22 cellular contexts compared by ENCODE assay signal in the genomic region with DNA sequence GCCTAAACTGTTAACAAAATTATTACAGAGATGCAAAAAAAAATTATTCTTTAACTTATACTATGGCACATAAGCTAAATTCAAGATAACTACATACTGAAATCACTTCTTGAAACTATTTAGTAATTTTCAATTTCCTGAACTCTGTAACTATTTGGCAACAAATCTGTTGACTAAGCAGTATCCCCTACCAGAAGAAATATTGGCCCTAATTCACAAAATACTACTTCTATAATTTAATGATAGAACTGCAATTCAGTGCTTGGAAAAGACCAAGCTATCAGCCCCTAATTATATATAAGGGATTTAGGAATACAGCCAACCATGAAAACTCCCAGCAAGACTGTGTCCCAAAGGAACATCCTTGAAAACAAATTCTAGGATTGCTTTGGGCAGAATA.
A peak's percentile ranks its signal among the peaks of the same experiment; 100 is the strongest.
DNase-seq lines count a peak whose midpoint lies in the region; ATAC-seq, FAIRE-seq and TF ChIP-seq lines count a peak whose summit lies in the region.
"Had no signal": no experiment of that assay in that cellular context is flagged by ENCODE, and none has a peak within 500 bp of the region (broad histone marks: within the 10 kb centered on the region; RNA-seq: fewer than 3 reads in every experiment).

No MANE protein-coding gene starts in this region.

- POLR2A ChIA-PET in IMR-90 (lab: Charles Lee; ENCODE audit: unreplicated experiment), result no interaction called here
- POLR2A ChIA-PET in K562 (lab: Yijun Ruan, JAX), result no interaction called here

- H3K14ac ChIP-seq in IMR-90 (replicated peaks; ENCODE audit: low read depth, low read length) (no peak overlapping the region), mesenchymal stem cell (ENCODE audit: low read length in 2 of 2) (no peak overlapping the region)

- no peak for TF ChIP-seq CTCF in IMR-90 (conservative IDR thresholded peaks at IDR 0.05; ENCODE audit: low read depth, low read length)
- TF ChIP-seq CTCF in K562 (IDR thresholded peaks at IDR 0.05 in 2 of 3, conservative IDR thresholded peaks at IDR 0.05 in 1 of 3; ENCODE audit: insufficient read depth in 2 of 3, low read depth in 1 of 3, low read length in 3 of 3), result no peak
- TF ChIP-seq CTCF in ovary (IDR thresholded peaks at IDR 0.05), result no peak
- TF ChIP-seq CTCF in mammary epithelial cell (conservative IDR thresholded peaks at IDR 0.05 in 1 of 2, IDR thresholded peaks at IDR 0.05 in 1 of 2; ENCODE audit: extremely low read depth in 1 of 2, insufficient read depth in 1 of 2, low read depth in 1 of 2, low read length in 2 of 2), result no peak

- no peak overlapping the region for H3K56ac ChIP-seq in IMR-90 (ENCODE audit: extremely low read depth, insufficient read depth, low read length)

- H3K23ac ChIP-seq in IMR-90 (ENCODE audit: low read depth, low read length), result no peak overlapping the region
- no peak overlapping the region for H3K23ac ChIP-seq in mesenchymal stem cell (ENCODE audit: low read length in 2 of 2)

- no TSS peak for BruUV-seq in IMR-90 (replicated peaks; lab: Mats Ljungman, UMichigan)
- BruUV-seq in K562 (replicated peaks; lab: Mats Ljungman, UMichigan), result no TSS peak
- BruUV-seq in mammary epithelial cell (replicated peaks; lab: Mats Ljungman, UMichigan), result no TSS peak

- H4K5ac ChIP-seq in IMR-90 (ENCODE audit: low read depth, low read length), result no peak overlapping the region

- H2AK5ac ChIP-seq in IMR-90 (ENCODE audit: low read depth, low read length), result no peak overlapping the region
- no peak overlapping the region for H2AK5ac ChIP-seq in mesenchymal stem cell (ENCODE audit: low read length, severe bottlenecking)

- H3K27ac Mint-ChIP-seq in activated T-cell treated with anti-CD3 and anti-CD28 coated beads, Interleukin-2, amount 50 U/mL, for 72 hours, result peak overlapping the region; percentile 38

- in situ Hi-C loops in IMR-90 (cut with MboI; ENCODE audit: low sequenced_read_pairs), result no loop called here
- in situ Hi-C loops in K562 (cut with MboI), result no loop called here
- in situ Hi-C loops in mammary epithelial cell (cut with MboI; ENCODE audit: low sequenced_read_pairs in 2 of 2), result no loop called here

- H2BK20ac ChIP-seq in IMR-90 (ENCODE audit: low read depth, low read length), result no peak overlapping the region

- H2BK15ac ChIP-seq in IMR-90 (ENCODE audit: low read depth, low read length) (no peak overlapping the region), mesenchymal stem cell (ENCODE audit: low read depth, poor library complexity, severe bottlenecking) (no peak overlapping the region)

- H3K36me3 Mint-ChIP-seq in activated T-cell treated with anti-CD3 and anti-CD28 coated beads, Interleukin-2, amount 50 U/mL, for 72 hours (ENCODE audit: insufficient read depth in 2 of 2), result no peaks in the 10 kb centered on the region
- H3K36me3 Mint-ChIP-seq: CD4-positive, alpha-beta memory T cell had no signal

- H2BK12ac ChIP-seq in mesenchymal stem cell (ENCODE audit: low read length in 2 of 2), result no peak overlapping the region

- TF ChIP-seq POLR2A in IMR-90 (IDR thresholded peaks at IDR 0.05; ENCODE audit: low read depth, low read length), result no peak
- no peak for TF ChIP-seq POLR2A in K562 (conservative IDR thresholded peaks at IDR 0.05)
- no peak for TF ChIP-seq POLR2A in ovary (IDR thresholded peaks at IDR 0.05)

- TF ChIP-seq EP300 in K562 (IDR thresholded peaks at IDR 0.05; ENCODE audit: low read length) (no peak), ovary (IDR thresholded peaks at IDR 0.05) (no peak)

- H3K27ac ChIP-seq in IMR-90 (ENCODE audit: insufficient read depth, low read length) (no peak overlapping the region), K562 (ENCODE audit: extremely low read depth, low read depth, low read length) (no peak overlapping the region), mesenchymal stem cell (ENCODE audit: low read length, poor library complexity, severe bottlenecking) (no peak overlapping the region), ovary (no peak overlapping the region), mammary epithelial cell (ENCODE audit: insufficient read depth, low read depth, low read length) (no peak overlapping the region)
- H3K27ac ChIP-seq: 22Rv1, GM23248 had no signal

- dilution Hi-C loops in IMR-90 (cut with HindIII; ENCODE audit: low sequenced_read_pairs, unreplicated experiment), result no loop called here
- dilution Hi-C loops in mammary epithelial cell (cut with HindIII; ENCODE audit: low sequenced_read_pairs), result no loop called here

- no peak overlapping the region for H3K4me3 ChIP-seq in IMR-90 (ENCODE audit: insufficient read depth, low read depth, low read length)
- H3K4me3 ChIP-seq in K562, result no peak overlapping the region
- H3K4me3 ChIP-seq in mesenchymal stem cell (ENCODE audit: insufficient read depth in 1 of 2, low read depth in 1 of 2, low read length in 2 of 2), result no peak overlapping the region
- H3K4me3 ChIP-seq in ovary, result no peak overlapping the region
- H3K4me3 ChIP-seq in mammary epithelial cell (replicated peaks in 1 of 3; ENCODE audit: insufficient read depth in 1 of 3, low read depth in 2 of 3, low read length in 3 of 3), result no peak overlapping the region
- H3K4me3 ChIP-seq: GM23248 had no signal

- H2BK5ac ChIP-seq in IMR-90 (ENCODE audit: low read depth, low read length, poor library complexity, severe bottlenecking) (no peak overlapping the region), mesenchymal stem cell (ENCODE audit: low read depth, low read length, poor library complexity, severe bottlenecking) (no peak overlapping the region)

- no peaks in the 10 kb centered on the region for H3K79me2 ChIP-seq in K562 (ENCODE audit: control insufficient read depth, insufficient read depth, low read length)
- H3K79me2 ChIP-seq in mammary epithelial cell (ENCODE audit: insufficient read depth, low read length), result no peaks in the 10 kb centered on the region

- no peaks in the 10 kb centered on the region for H3K4me1 ChIP-seq in IMR-90 (ENCODE audit: control insufficient read depth, insufficient read depth, low read length)
- H3K4me1 ChIP-seq in K562 (replicated peaks in 1 of 2; ENCODE audit: control insufficient read depth in 2 of 2, insufficient read depth in 2 of 2, low read length in 2 of 2), result no peaks in the 10 kb centered on the region
- no peaks in the 10 kb centered on the region for H3K4me1 ChIP-seq in mesenchymal stem cell (ENCODE audit: control insufficient read depth, insufficient read depth, low read depth, low read length)
- no peaks in the 10 kb centered on the region for H3K4me1 ChIP-seq in ovary (ENCODE audit: insufficient read depth)
- H3K4me1 ChIP-seq in mammary epithelial cell (ENCODE audit: insufficient read depth, low read length), result no peaks in the 10 kb centered on the region

- CTCF ChIA-PET in IMR-90 (lab: Yijun Ruan, JAX), result interaction anchor here (0.6 kb wide), 1 partner anchor 20 kb away, joined by 6 read pairs; no protein-coding TSS in a partner anchor
- CTCF ChIA-PET in K562 (lab: Yijun Ruan, JAX; ENCODE audit: low intra/inter-chr PET ratio), result no interaction called here
- CTCF ChIA-PET in mammary epithelial cell (lab: Charles Lee; ENCODE audit: low non-redundant PET), result no interaction called here

- no peak for ATAC-seq in activated T-cell treated with anti-CD3 and anti-CD28 coated beads, Interleukin-2, amount 50 U/mL, for 72 hours (replicated peaks in 1 of 2)
- ATAC-seq in IMR-90 (ENCODE audit: low read depth) (no peak), K562 (no peak), GM21360 (IDR thresholded peaks at IDR 0.05; ENCODE audit: unreplicated experiment) (no peak)

- H3K18ac ChIP-seq in IMR-90 (ENCODE audit: low read depth, low read length) (no peak overlapping the region), mesenchymal stem cell (ENCODE audit: low read depth in 1 of 2, low read length in 2 of 2) (no peak overlapping the region)

- no peaks in the 10 kb centered on the region for H3K9me1 ChIP-seq in IMR-90 (ENCODE audit: insufficient read depth, low read length)
- H3K9me1 ChIP-seq in K562 (ENCODE audit: control insufficient read depth, insufficient read depth, low read length), result no peaks in the 10 kb centered on the region

- peaks cover 29% of the 10 kb centered on the region for H3K27me3 Mint-ChIP-seq in activated T-cell treated with anti-CD3 and anti-CD28 coated beads, Interleukin-2, amount 50 U/mL, for 72 hours (ENCODE audit: low read depth)

- peaks cover 13% of the 10 kb centered on the region for H3K4me1 Mint-ChIP-seq in activated T-cell treated with anti-CD3 and anti-CD28 coated beads, Interleukin-2, amount 50 U/mL, for 72 hours (ENCODE audit: low read depth)
- H3K4me1 Mint-ChIP-seq: CD4-positive, alpha-beta memory T cell had no signal

- H3K79me1 ChIP-seq in IMR-90 (ENCODE audit: low read depth in 1 of 2, low read length in 2 of 2) (no peaks in the 10 kb centered on the region), mesenchymal stem cell (replicated peaks; ENCODE audit: low read length, poor library complexity, severe bottlenecking) (no peaks in the 10 kb centered on the region)

- intact Hi-C loops in IMR-90 (cut with micrococcal nuclease), result loop anchor here (1.0 kb wide), 1 partner anchor 22 kb away; no protein-coding TSS in a partner anchor
- intact Hi-C loops in K562 (cut with micrococcal nuclease), result no loop called here
- intact Hi-C loops in ovary (cut with DNase I), result no loop called here
- intact Hi-C loops in mammary epithelial cell (cut with micrococcal nuclease), result no loop called here

- no peak overlapping the region for H2AK9ac ChIP-seq in IMR-90 (replicated peaks; ENCODE audit: low read depth, low read length, poor library complexity)

- H3K9ac ChIP-seq in IMR-90 (ENCODE audit: low read depth, low read length) (no peak overlapping the region), K562 (ENCODE audit: insufficient read depth in 1 of 2, low read depth in 2 of 2, low read length in 2 of 2) (no peak overlapping the region), mesenchymal stem cell (ENCODE audit: low read length) (peak overlapping the region; percentile 67), mammary epithelial cell (ENCODE audit: insufficient read depth, low read length) (no peak overlapping the region)
- H3K9ac ChIP-seq: GM23248 had no signal

- H4K8ac ChIP-seq in IMR-90 (ENCODE audit: low read depth in 2 of 2, low read length in 2 of 2) (no peak overlapping the region), mesenchymal stem cell (ENCODE audit: low read length) (no peak overlapping the region)

- H4K20me1 ChIP-seq in IMR-90 (ENCODE audit: insufficient read depth, low read length) (no peaks in the 10 kb centered on the region), K562 (replicated peaks; ENCODE audit: control insufficient read depth, insufficient read depth, low read length) (no peaks in the 10 kb centered on the region), mammary epithelial cell (ENCODE audit: insufficient read depth, low read length) (no peaks in the 10 kb centered on the region)

- H2AFZ ChIP-seq in IMR-90 (replicated peaks; ENCODE audit: low read length, poor library complexity), result no peak overlapping the region
- H2AFZ ChIP-seq in K562 (ENCODE audit: low read depth, low read length), result no peak overlapping the region
- H2AFZ ChIP-seq in mesenchymal stem cell (ENCODE audit: low read depth, low read length), result no peak overlapping the region
- H2AFZ ChIP-seq in mammary epithelial cell (ENCODE audit: low read depth, low read length), result no peak overlapping the region
- H2AFZ ChIP-seq: GM23248 had no signal

- H3K4me2 ChIP-seq in IMR-90 (ENCODE audit: low read depth, low read length) (no peak overlapping the region), K562 (ENCODE audit: insufficient read depth, low read length) (no peak overlapping the region), mesenchymal stem cell (ENCODE audit: low read length, poor library complexity, severe bottlenecking) (no peak overlapping the region), mammary epithelial cell (ENCODE audit: insufficient read depth, low read depth, low read length) (no peak overlapping the region)

- H3K9me3 Mint-ChIP-seq in activated T-cell treated with anti-CD3 and anti-CD28 coated beads, Interleukin-2, amount 50 U/mL, for 72 hours, result peaks cover 0 to 2% of the 10 kb centered on the region in 2 donors
- H3K9me3 Mint-ChIP-seq: CD4-positive, alpha-beta memory T cell had no signal

- no peak overlapping the region for H3K4me3 Mint-ChIP-seq in activated T-cell treated with anti-CD3 and anti-CD28 coated beads, Interleukin-2, amount 50 U/mL, for 72 hours
- H3K4me3 Mint-ChIP-seq: CD4-positive, alpha-beta memory T cell had no signal

- H3K36me3 ChIP-seq in IMR-90 (ENCODE audit: control insufficient read depth, insufficient read depth, low read length), result no peaks in the 10 kb centered on the region
- H3K36me3 ChIP-seq in K562 (ENCODE audit: control insufficient read depth, insufficient read depth, low read length), result no peaks in the 10 kb centered on the region
- no peaks in the 10 kb centered on the region for H3K36me3 ChIP-seq in mesenchymal stem cell (ENCODE audit: control insufficient read depth in 1 of 2, insufficient read depth in 2 of 2, low read depth in 1 of 2, low read length in 2 of 2)
- no peaks in the 10 kb centered on the region for H3K36me3 ChIP-seq in ovary
- H3K36me3 ChIP-seq in mammary epithelial cell (ENCODE audit: insufficient read depth, low read length), result no peaks in the 10 kb centered on the region

- no peaks in the 10 kb centered on the region for H3K9me3 ChIP-seq in IMR-90 (ENCODE audit: control insufficient read depth, insufficient read depth, low read length)
- H3K9me3 ChIP-seq in K562 (replicated peaks; ENCODE audit: control insufficient read depth, insufficient read depth, low read depth, low read length), result no peaks in the 10 kb centered on the region
- no peaks in the 10 kb centered on the region for H3K9me3 ChIP-seq in mesenchymal stem cell (ENCODE audit: control insufficient read depth, low read length)
- H3K9me3 ChIP-seq in ovary, result no peaks in the 10 kb centered on the region
- H3K9me3 ChIP-seq in mammary epithelial cell (replicated peaks; ENCODE audit: insufficient read depth, low read length), result no peaks in the 10 kb centered on the region

- H3K27me3 ChIP-seq in IMR-90 (ENCODE audit: control insufficient read depth, insufficient read depth, low read length), result no peaks in the 10 kb centered on the region
- no peaks in the 10 kb centered on the region for H3K27me3 ChIP-seq in K562 (ENCODE audit: control insufficient read depth in 2 of 2, insufficient read depth in 2 of 2, low read length in 2 of 2)
- no peaks in the 10 kb centered on the region for H3K27me3 ChIP-seq in mesenchymal stem cell (ENCODE audit: control insufficient read depth in 1 of 2, insufficient read depth in 1 of 2, low read length in 2 of 2)
- H3K27me3 ChIP-seq in ovary, result no peaks in the 10 kb centered on the region
- H3K27me3 ChIP-seq in mammary epithelial cell (ENCODE audit: insufficient read depth, low read length), result peaks cover 2% of the 10 kb centered on the region

- H2BK120ac ChIP-seq in IMR-90 (ENCODE audit: low read depth, low read length), result no peak overlapping the region
- no peak overlapping the region for H2BK120ac ChIP-seq in mesenchymal stem cell (ENCODE audit: low read depth, low read length)

- H3K4ac ChIP-seq in IMR-90 (ENCODE audit: low read depth, low read length) (no peak overlapping the region), mesenchymal stem cell (ENCODE audit: low read depth in 1 of 2, low read length in 2 of 2) (no peak overlapping the region)

- H4K91ac ChIP-seq in IMR-90 (ENCODE audit: insufficient read depth, low read depth, low read length) (no peak overlapping the region), mesenchymal stem cell (ENCODE audit: low read length) (no peak overlapping the region)

- DNase-seq in activated T-cell treated with anti-CD3 and anti-CD28 coated beads, Interleukin-2, amount 50 U/mL, for 72 hours, result no peak
- no peak for DNase-seq in activated T-cell treated with anti-CD3 and anti-CD28 coated beads, Interleukin-2, amount 50 U/mL, for 1 hour
- DNase-seq in IMR-90 (no peak), K562 (ENCODE audit: extremely low read depth in 1 of 4, low spot score in 3 of 4) (no peak), mesenchymal stem cell (no peak), ovary (no peak), mammary epithelial cell (no peak)
- DNase-seq: C1 segment of cervical spinal cord; Calu3; CD4-positive, alpha-beta memory T cell; COR-L47; DMS79 treated with DMSO at 0.1 percent for 48 hours; GF-D8; GM23248; H7; HCEC 1CT had no signal

- no peak for TF ChIP-seq RAD21 in IMR-90 (IDR thresholded peaks at IDR 0.05; ENCODE audit: low read length)
- TF ChIP-seq RAD21 in K562 (CRISPR knock-in tag; conservative IDR thresholded peaks at IDR 0.05 in 1 of 2, IDR thresholded peaks at IDR 0.05 in 1 of 2), result no peak

- FAIRE-seq in K562 (lab: Jason Lieb, UNC), result no peak
- FAIRE-seq: A204.1, GM12891, GM18507, H1 had no signal
